ENCODE assay signal across 23 cellular contexts in genomic region chr10:4569132-4569531, GRCh38.
"Had no signal": no experiment of that assay in that cellular context is flagged by ENCODE, and none has a peak within 500 bp of the region (broad histone marks: within the 10 kb centered on the region; RNA-seq: fewer than 3 reads in every experiment).

No MANE protein-coding gene starts in this region.

- H2AFZ ChIP-seq: hepatocyte had no signal

- FAIRE-seq: colon, kidney, small intestine had no signal

- H3K4me1 ChIP-seq: esophagus muscularis mucosa, gastroesophageal sphincter, sigmoid colon, stomach, transverse colon had no signal

- H3K4me2 ChIP-seq: hepatocyte had no signal

- H3K36me3 ChIP-seq: esophagus muscularis mucosa, gastroesophageal sphincter, sigmoid colon, stomach, thoracic aorta, transverse colon had no signal

- ATAC-seq: effector memory CD8-positive, alpha-beta T cell; gastroesophageal sphincter; left cardiac atrium; left ventricle myocardium superior; naive thymus-derived CD8-positive, alpha-beta T cell had no signal

- H3K79me2 ChIP-seq: hepatocyte had no signal

- H3K9me3 ChIP-seq: esophagus muscularis mucosa, gastroesophageal sphincter, sigmoid colon, stomach, thoracic aorta, transverse colon had no signal

- H3K4me3 Mint-ChIP-seq: dendritic cell treated with granulocyte-macrophage colony-stimulating factor and Interleukin-4, amounts not matched to agents 40 ng/mL and 50 ng/mL, for 4 days; effector memory CD8-positive, alpha-beta T cell; naive thymus-derived CD8-positive, alpha-beta T cell; neural crest cell had no signal

- H3K9me3 Mint-ChIP-seq: dendritic cell treated with granulocyte-macrophage colony-stimulating factor and Interleukin-4, amounts not matched to agents 40 ng/mL and 50 ng/mL, for 4 days; effector memory CD8-positive, alpha-beta T cell; naive thymus-derived CD8-positive, alpha-beta T cell had no signal

- H3K27ac ChIP-seq: epithelial cell of prostate, esophagus muscularis mucosa, gastroesophageal sphincter, hepatocyte, sigmoid colon, stomach, thoracic aorta, transverse colon had no signal

- H3K4me1 Mint-ChIP-seq: naive thymus-derived CD8-positive, alpha-beta T cell had no signal

- H3K36me3 Mint-ChIP-seq: naive thymus-derived CD8-positive, alpha-beta T cell had no signal

- H3K27me3 ChIP-seq: esophagus muscularis mucosa, gastroesophageal sphincter, hepatocyte, sigmoid colon, transverse colon had no signal

- H3K4me3 ChIP-seq: esophagus muscularis mucosa, gastroesophageal sphincter, hepatocyte, sigmoid colon, stomach, thoracic aorta, transverse colon had no signal

- DNase-seq: effector memory CD8-positive, alpha-beta T cell; foreskin fibroblast; kidney; left cardiac atrium; left ventricle myocardium superior; mesendoderm; naive thymus-derived CD8-positive, alpha-beta T cell; posterior cingulate gyrus; sigmoid colon; small intestine; stimulated activated CD4-positive, alpha-beta T cell treated with anti-CD3 and anti-CD28 coated beads, Interleukin-12 subunit alpha, Interleukin-12 subunit beta, amount 100 ng/mL, for 4 hours; stimulated activated naive CD4-positive, alpha-beta T cell; stomach; substantia nigra; transverse colon had no signal

- H3K27ac Mint-ChIP-seq: dendritic cell treated with granulocyte-macrophage colony-stimulating factor and Interleukin-4, amounts not matched to agents 40 ng/mL and 50 ng/mL, for 4 days; effector memory CD8-positive, alpha-beta T cell; naive thymus-derived CD8-positive, alpha-beta T cell had no signal
